15 cellular contexts compared by ENCODE assay signal in genomic region chr11:61838921-61839320, GRCh38. TPM values are rescaled to one million over a fixed set of nuclear protein-coding genes. Genes with fewer than 3 reads are reported as not detected.
DNase-seq lines count a peak whose midpoint lies in the region; ATAC-seq and TF ChIP-seq lines count a peak whose summit lies in the region.
"Had no signal": no experiment of that assay in that cellular context is flagged by ENCODE, and none has a peak within 500 bp of the region (broad histone marks: within the 10 kb centered on the region; RNA-seq: fewer than 3 reads in every experiment).

No MANE protein-coding gene starts in this region.

- H3K9me3 ChIP-seq in neuronal stem cell (replicated peaks in 1 of 2; ENCODE audit: control insufficient read depth in 2 of 2, insufficient read depth in 1 of 2, low read depth in 1 of 2, low read length in 2 of 2): no peaks in the 10 kb centered on the region
- H3K9me3 ChIP-seq: A549 had no signal

- no peak for TF ChIP-seq CTCF in activated CD8-positive, alpha-beta T cell treated with anti-CD3 and anti-CD28 coated beads for 36 hours (IDR thresholded peaks at IDR 0.05)
- no peak for TF ChIP-seq CTCF in chondrocyte (IDR thresholded peaks at IDR 0.05)

- H2BK120ac ChIP-seq in neuronal stem cell (ENCODE audit: low read depth, low read length): no peak overlapping the region

- H3K4me1 ChIP-seq in neuronal stem cell (ENCODE audit: control insufficient read depth in 2 of 2, insufficient read depth in 1 of 2, low read depth in 1 of 2, low read length in 2 of 2): peaks cover 10 to 11% of the 10 kb centered on the region in 2 donors

- no peak overlapping the region for H3K4ac ChIP-seq in neuronal stem cell (ENCODE audit: low read length)

- no peaks in the 10 kb centered on the region for H3K27me3 Mint-ChIP-seq in activated CD8-positive, alpha-beta T cell treated with anti-CD3 and anti-CD28 coated beads, Interleukin-2, amount 10 ng/mL, durations not matched to agents 7 days and 5 days (ENCODE audit: low read depth)
- no peaks in the 10 kb centered on the region for H3K27me3 Mint-ChIP-seq in activated CD8-positive, alpha-beta T cell treated with anti-CD3 and anti-CD28 coated beads for 36 hours
- no peaks in the 10 kb centered on the region for H3K27me3 Mint-ChIP-seq in chondrocyte (ENCODE audit: low read depth)
- H3K27me3 Mint-ChIP-seq: IgD-negative memory B cell had no signal

- H4K8ac ChIP-seq in neuronal stem cell (ENCODE audit: low read depth, low read length): no peak overlapping the region

- intact Hi-C loops in activated CD8-positive, alpha-beta T cell treated with anti-CD3 and anti-CD28 coated beads for 36 hours (cut with micrococcal nuclease): no loop called here

- H3K27ac ChIP-seq in neuronal stem cell (replicated peaks; ENCODE audit: low read length): no peak overlapping the region
- H3K27ac ChIP-seq: A549 had no signal

- no peak for ATAC-seq in activated CD8-positive, alpha-beta T cell treated with anti-CD3 and anti-CD28 coated beads, Interleukin-2, amount 10 ng/mL, durations not matched to agents 7 days and 5 days
- no peak for ATAC-seq in activated CD8-positive, alpha-beta T cell treated with anti-CD3 and anti-CD28 coated beads for 36 hours
- no peak for ATAC-seq in HG03439 (IDR thresholded peaks at IDR 0.05; ENCODE audit: unreplicated experiment)
- ATAC-seq: A549 had no signal

- peaks cover 81% of the 10 kb centered on the region for H3K36me3 Mint-ChIP-seq in activated CD8-positive, alpha-beta T cell treated with anti-CD3 and anti-CD28 coated beads, Interleukin-2, amount 10 ng/mL, durations not matched to agents 7 days and 5 days (ENCODE audit: low read depth)
- peaks cover 54% of the 10 kb centered on the region for H3K36me3 Mint-ChIP-seq in activated CD8-positive, alpha-beta T cell treated with anti-CD3 and anti-CD28 coated beads for 36 hours (ENCODE audit: low read depth)
- peaks cover 32% of the 10 kb centered on the region for H3K36me3 Mint-ChIP-seq in chondrocyte (ENCODE audit: low read depth)
- H3K36me3 Mint-ChIP-seq: CD4-positive, CD25-positive, alpha-beta regulatory T cell had no signal

- peaks cover 35% of the 10 kb centered on the region for H3K4me1 Mint-ChIP-seq in activated CD8-positive, alpha-beta T cell treated with anti-CD3 and anti-CD28 coated beads, Interleukin-2, amount 10 ng/mL, durations not matched to agents 7 days and 5 days (ENCODE audit: low read depth)
- H3K4me1 Mint-ChIP-seq in activated CD8-positive, alpha-beta T cell treated with anti-CD3 and anti-CD28 coated beads for 36 hours (ENCODE audit: low read depth): peaks cover 17% of the 10 kb centered on the region
- H3K4me1 Mint-ChIP-seq in chondrocyte (ENCODE audit: low read depth): peaks cover 21% of the 10 kb centered on the region

- no peak overlapping the region for H3K4me2 ChIP-seq in neuronal stem cell (ENCODE audit: insufficient read depth, low read length, poor library complexity, severe bottlenecking)
- H3K4me2 ChIP-seq: A549 had no signal

- no peak overlapping the region for H3K14ac ChIP-seq in neuronal stem cell (ENCODE audit: low read length)

- POLR2A ChIA-PET in activated CD8-positive, alpha-beta T cell treated with anti-CD3 and anti-CD28 coated beads, Interleukin-2, amount 10 ng/mL, durations not matched to agents 7 days and 5 days (lab: Charles Lee): no interaction called here
- POLR2A ChIA-PET in activated CD8-positive, alpha-beta T cell treated with anti-CD3 and anti-CD28 coated beads for 36 hours (lab: Charles Lee): no interaction called here

- TF ChIP-seq POLR2A in GM15510 (IDR thresholded peaks at IDR 0.05; ENCODE audit: borderline replicate concordance, extremely low read depth, insufficient read length): peak; percentile 11

- no peak overlapping the region for H4K91ac ChIP-seq in neuronal stem cell (ENCODE audit: low read depth, low read length, poor library complexity)

- H3K23ac ChIP-seq in neuronal stem cell (ENCODE audit: low read depth, low read length, poor library complexity): peak overlapping the region; percentile 43

- H3K79me1 ChIP-seq in neuronal stem cell (ENCODE audit: low read depth, low read length): peaks cover 32% of the 10 kb centered on the region

- H2AFZ ChIP-seq in neuronal stem cell (ENCODE audit: low read length): no peak overlapping the region

- H2BK15ac ChIP-seq in neuronal stem cell (ENCODE audit: low read length): no peak overlapping the region

- WGBS in neuronal stem cell (ENCODE audit: extremely low coverage in 2 of 2, insufficient read length in 2 of 2, insufficient replicate concordance in 1 of 2), 2 donors: no CpG with 5 or more reads among the region's 10 CpGs

- no peak overlapping the region for H3K4me3 Mint-ChIP-seq in activated CD8-positive, alpha-beta T cell treated with anti-CD3 and anti-CD28 coated beads, Interleukin-2, amount 10 ng/mL, durations not matched to agents 7 days and 5 days
- no peak overlapping the region for H3K4me3 Mint-ChIP-seq in activated CD8-positive, alpha-beta T cell treated with anti-CD3 and anti-CD28 coated beads for 36 hours
- H3K4me3 Mint-ChIP-seq in chondrocyte (ENCODE audit: unreplicated experiment): no peak overlapping the region
- H3K4me3 Mint-ChIP-seq: CD4-positive, CD25-positive, alpha-beta regulatory T cell; IgD-negative memory B cell had no signal

- CTCF ChIA-PET in activated CD8-positive, alpha-beta T cell treated with anti-CD3 and anti-CD28 coated beads, Interleukin-2, amount 10 ng/mL, durations not matched to agents 7 days and 5 days (lab: Charles Lee): no interaction called here
- CTCF ChIA-PET in activated CD8-positive, alpha-beta T cell treated with anti-CD3 and anti-CD28 coated beads for 36 hours (lab: Charles Lee): no interaction called here

- no peak overlapping the region for H3K18ac ChIP-seq in neuronal stem cell (ENCODE audit: low read length)

- H2BK12ac ChIP-seq in neuronal stem cell (ENCODE audit: low read length): no peak overlapping the region

- no peaks in the 10 kb centered on the region for H3K9me3 Mint-ChIP-seq in activated CD8-positive, alpha-beta T cell treated with anti-CD3 and anti-CD28 coated beads, Interleukin-2, amount 10 ng/mL, durations not matched to agents 7 days and 5 days (ENCODE audit: insufficient read depth)
- H3K9me3 Mint-ChIP-seq in activated CD8-positive, alpha-beta T cell treated with anti-CD3 and anti-CD28 coated beads for 36 hours: no peaks in the 10 kb centered on the region
- no peaks in the 10 kb centered on the region for H3K9me3 Mint-ChIP-seq in chondrocyte (ENCODE audit: low read depth)
- H3K9me3 Mint-ChIP-seq: CD4-positive, CD25-positive, alpha-beta regulatory T cell had no signal

- DNase-seq in activated CD8-positive, alpha-beta T cell treated with anti-CD3 and anti-CD28 coated beads, Interleukin-2, amount 10 ng/mL, durations not matched to agents 7 days and 5 days: no peak
- no peak for DNase-seq in activated CD8-positive, alpha-beta T cell treated with anti-CD3 and anti-CD28 coated beads for 36 hours
- DNase-seq in chondrocyte (ENCODE audit: low spot score) (peak; percentile 61), neuronal stem cell (ENCODE audit: low spot score) (no peak), H4 (ENCODE audit: low spot score) (no peak), DMS 273 treated with DMSO at 0.1 percent for 48 hours (lab: John Stamatoyannopoulos, UW) (no peak)
- DNase-seq: CD4-positive, CD25-positive, alpha-beta regulatory T cell; NCI-H1417 treated with DMSO at 0.1 percent for 48 hours; NCI-H2029 treated with DMSO at 0.1 percent for 48 hours; NCI-H510A; NCI-H82 had no signal

- no peaks in the 10 kb centered on the region for H3K27me3 ChIP-seq in neuronal stem cell (ENCODE audit: control insufficient read depth in 3 of 3, insufficient read depth in 3 of 3, low read depth in 1 of 3, low read length in 3 of 3)

- H3K9ac ChIP-seq in neuronal stem cell (ENCODE audit: low read depth, low read length, poor library complexity): no peak overlapping the region

- H2BK5ac ChIP-seq in neuronal stem cell (ENCODE audit: low read length): no peak overlapping the region

- H3K36me3 ChIP-seq in neuronal stem cell (replicated peaks in 1 of 2; ENCODE audit: control insufficient read depth in 2 of 2, insufficient read depth in 2 of 2, low read length in 2 of 2): peaks cover 64 to 99% of the 10 kb centered on the region in 2 donors

- no peak overlapping the region for H2AK5ac ChIP-seq in neuronal stem cell (ENCODE audit: low read depth, low read length)

- no peak overlapping the region for H3K4me3 ChIP-seq in neuronal stem cell (ENCODE audit: low read length in 2 of 2)
- H3K4me3 ChIP-seq: A549 had no signal

- peak overlapping the region; percentile 78 for H3K27ac Mint-ChIP-seq in activated CD8-positive, alpha-beta T cell treated with anti-CD3 and anti-CD28 coated beads, Interleukin-2, amount 10 ng/mL, durations not matched to agents 7 days and 5 days
- H3K27ac Mint-ChIP-seq in activated CD8-positive, alpha-beta T cell treated with anti-CD3 and anti-CD28 coated beads for 36 hours: no peak overlapping the region
- H3K27ac Mint-ChIP-seq in chondrocyte (ENCODE audit: unreplicated experiment): no peak overlapping the region
- H3K27ac Mint-ChIP-seq: CD4-positive, CD25-positive, alpha-beta regulatory T cell; IgD-negative memory B cell had no signal

RNA-seq across cellular contexts. Expression of gene FADS2, which starts 10.8 kb away (rescaled TPM):
- 100 to 1,000 TPM; 395 to 416 TPM for total RNA-seq in activated CD8-positive, alpha-beta T cell treated with anti-CD3 and anti-CD28 coated beads, Interleukin-2, amount 10 ng/mL, durations not matched to agents 7 days and 5 days
- 100 to 1,000 TPM; 131 to 134 TPM for total RNA-seq in activated CD8-positive, alpha-beta T cell treated with anti-CD3 and anti-CD28 coated beads for 36 hours
- total RNA-seq in chondrocyte: 202 to 315 TPM (median 297 TPM) in 3 replicates
- 515 TPM for polyA plus RNA-seq in neuronal stem cell (2013, experiment 1 of 2)
- polyA plus RNA-seq in neuronal stem cell (2013, experiment 2 of 2): 508 TPM
- 44.2 and 54.8 TPM in 2 replicates for total RNA-seq in H4 (2014; rRNA removed; shearing (Covaris generic))

RNA-seq across cellular contexts. Expression of gene FADS1, which starts 22.1 kb away (rescaled TPM):
- total RNA-seq in activated CD8-positive, alpha-beta T cell treated with anti-CD3 and anti-CD28 coated beads, Interleukin-2, amount 10 ng/mL, durations not matched to agents 7 days and 5 days: 10 to 100 TPM; 84.1 to 92.8 TPM
- 10 to 100 TPM; 33.9 to 34.4 TPM for total RNA-seq in activated CD8-positive, alpha-beta T cell treated with anti-CD3 and anti-CD28 coated beads for 36 hours
- 72.6 to 95.5 TPM (median 74.6 TPM) in 3 replicates for total RNA-seq in chondrocyte
- 171 TPM for polyA plus RNA-seq in neuronal stem cell (2013, experiment 1 of 2)
- polyA plus RNA-seq in neuronal stem cell (2013, experiment 2 of 2): 174 TPM
- total RNA-seq in H4 (2014; rRNA removed; shearing (Covaris generic)): 63.2 and 68.0 TPM in 2 replicates

RNA-seq across cellular contexts. Expression of gene FEN1, which starts 46.2 kb away (rescaled TPM):
- 100 to 1,000 TPM; 146 TPM for total RNA-seq in activated CD8-positive, alpha-beta T cell treated with anti-CD3 and anti-CD28 coated beads, Interleukin-2, amount 10 ng/mL, durations not matched to agents 7 days and 5 days
- 100 to 1,000 TPM; 109 to 114 TPM for total RNA-seq in activated CD8-positive, alpha-beta T cell treated with anti-CD3 and anti-CD28 coated beads for 36 hours
- total RNA-seq in chondrocyte: 12.6 to 27.1 TPM (median 13.2 TPM) in 3 replicates
- 30.6 TPM for polyA plus RNA-seq in neuronal stem cell (2013, experiment 1 of 2)
- polyA plus RNA-seq in neuronal stem cell (2013, experiment 2 of 2): 31.0 TPM
- 104 and 118 TPM in 2 replicates for total RNA-seq in H4 (2014; rRNA removed; shearing (Covaris generic))

RNA-seq across cellular contexts. Expression of gene TMEM258, which starts 46.5 kb away (rescaled TPM):
- total RNA-seq in activated CD8-positive, alpha-beta T cell treated with anti-CD3 and anti-CD28 coated beads, Interleukin-2, amount 10 ng/mL, durations not matched to agents 7 days and 5 days: 100 to 1,000 TPM; 154 to 163 TPM
- total RNA-seq in activated CD8-positive, alpha-beta T cell treated with anti-CD3 and anti-CD28 coated beads for 36 hours: 100 to 1,000 TPM; 162 to 170 TPM
- total RNA-seq in chondrocyte: 103 to 133 TPM (median 106 TPM) in 3 replicates
- 258 TPM for polyA plus RNA-seq in neuronal stem cell (2013, experiment 1 of 2)
- polyA plus RNA-seq in neuronal stem cell (2013, experiment 2 of 2): 242 TPM
- total RNA-seq in H4 (2014; rRNA removed; shearing (Covaris generic)): 133 and 142 TPM in 2 replicates

RNA-seq across cellular contexts. Expression of gene FADS3, which starts 52.4 kb away (rescaled TPM):
- total RNA-seq in activated CD8-positive, alpha-beta T cell treated with anti-CD3 and anti-CD28 coated beads, Interleukin-2, amount 10 ng/mL, durations not matched to agents 7 days and 5 days: 1 to 10 TPM; 3.8 to 4.5 TPM
- 10 to 100 TPM; 10.3 to 13.9 TPM for total RNA-seq in activated CD8-positive, alpha-beta T cell treated with anti-CD3 and anti-CD28 coated beads for 36 hours
- total RNA-seq in chondrocyte: 206 to 263 TPM (median 255 TPM) in 3 replicates
- polyA plus RNA-seq in neuronal stem cell (2013, experiment 1 of 2): 25.1 TPM
- 25.6 TPM for polyA plus RNA-seq in neuronal stem cell (2013, experiment 2 of 2)
- 34.8 and 47.1 TPM in 2 replicates for total RNA-seq in H4 (2014; rRNA removed; shearing (Covaris generic))
